In the genomic region with DNA sequence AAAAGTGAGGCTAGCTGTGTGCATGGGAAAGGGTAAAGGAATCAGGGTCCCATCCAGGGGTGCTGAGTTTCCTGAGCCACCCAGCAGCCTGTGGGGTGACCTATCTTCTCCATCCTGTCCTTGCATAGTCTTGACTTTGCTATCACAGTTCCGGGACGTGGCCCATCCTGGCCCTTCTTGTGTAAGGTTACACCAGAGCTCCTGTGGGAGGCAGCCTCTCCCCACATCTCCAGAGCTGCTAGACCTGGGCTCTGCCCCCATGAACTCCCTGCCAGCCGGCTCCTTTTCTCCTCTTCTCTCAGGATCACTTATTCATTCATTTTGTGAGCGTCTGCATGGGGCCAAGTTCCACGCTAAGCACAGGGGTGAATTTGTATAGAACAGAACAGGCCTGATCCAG, we compare ENCODE assay signal across 9 cellular contexts.
DNase-seq lines count a peak whose midpoint lies in the region; ATAC-seq and TF ChIP-seq lines count a peak whose summit lies in the region.
"Had no signal": no experiment of that assay in that cellular context is flagged by ENCODE, and none has a peak within 500 bp of the region (broad histone marks: within the 10 kb centered on the region; RNA-seq: fewer than 3 reads in every experiment).

No MANE protein-coding gene starts in this region.

- TF ChIP-seq POLR2A in tibial nerve (IDR thresholded peaks at IDR 0.05) = no peak

- no peak overlapping the region for H3K4me3 Mint-ChIP-seq in CD8-positive, alpha-beta T cell

- no peak overlapping the region for H3K27ac ChIP-seq in HEK293 (ENCODE audit: extremely low read depth, low read depth, low read length)
- H3K27ac ChIP-seq in CD8-positive, alpha-beta T cell (ENCODE audit: low read depth, low read length) = no peak overlapping the region
- no peak overlapping the region for H3K27ac ChIP-seq in tibial nerve

- H3K9me3 ChIP-seq in HEK293 (ENCODE audit: control insufficient read depth, insufficient read depth, low read depth, low read length) (no peaks in the 10 kb centered on the region), tibial nerve (no peaks in the 10 kb centered on the region)
- H3K9me3 ChIP-seq in CD8-positive, alpha-beta T cell (ENCODE audit: low read length) = no peaks in the 10 kb centered on the region

- ATAC-seq in left colon = peak; percentile 44
- ATAC-seq in CD8-positive, alpha-beta T cell = no peak
- ATAC-seq in HG03521 (IDR thresholded peaks at IDR 0.05; ENCODE audit: unreplicated experiment) = no peak

- POLR2A ChIA-PET in HEK293 (lab: Yijun Ruan, JAX) = interaction anchor here (0.9 kb wide), 1 partner anchor 10 kb away, joined by 3 read pairs; no protein-coding TSS in a partner anchor
- POLR2A ChIA-PET in CD8-positive, alpha-beta T cell (lab: Charles Lee) = no interaction called here

- H3K36me3 ChIP-seq in HEK293 (ENCODE audit: control insufficient read depth in 2 of 2, insufficient read depth in 1 of 2, low read length in 2 of 2) (no peaks in the 10 kb centered on the region), tibial nerve (no peaks in the 10 kb centered on the region)
- no peaks in the 10 kb centered on the region for H3K36me3 ChIP-seq in CD8-positive, alpha-beta T cell (ENCODE audit: insufficient read depth, low read length)

- H3K27me3 Mint-ChIP-seq in CD8-positive, alpha-beta T cell (ENCODE audit: low read depth) = peaks cover 51% of the 10 kb centered on the region

- peak; percentile 78 for DNase-seq in AG20443 (ENCODE audit: low spot score)
- DNase-seq in amniotic stem cell (lab: John Stamatoyannopoulos, UW) = peak; percentile 6
- DNase-seq in left colon = peak in 1 of 2 donors; percentile 25
- DNase-seq in CD8-positive, alpha-beta T cell = no peak
- no peak for DNase-seq in tibial nerve (ENCODE audit: low spot score in 2 of 2)
- no peak for DNase-seq in stimulated activated naive CD4-positive, alpha-beta T cell (lab: John Stamatoyannopoulos, UW)
- DNase-seq: NCI-H2107 had no signal

- no peaks in the 10 kb centered on the region for H3K9me3 Mint-ChIP-seq in CD8-positive, alpha-beta T cell

- H3K4me1 ChIP-seq in HEK293 (ENCODE audit: control insufficient read depth, insufficient read depth, low read length) (peaks cover 16% of the 10 kb centered on the region), tibial nerve (no peaks in the 10 kb centered on the region)
- peaks cover 9% of the 10 kb centered on the region for H3K4me1 ChIP-seq in CD8-positive, alpha-beta T cell (ENCODE audit: insufficient read depth, low read length)

- H3K27ac Mint-ChIP-seq in CD8-positive, alpha-beta T cell = no peak overlapping the region

- no peaks in the 10 kb centered on the region for H3K36me3 Mint-ChIP-seq in CD8-positive, alpha-beta T cell

- TF ChIP-seq EP300 in tibial nerve (IDR thresholded peaks at IDR 0.05) = no peak

- 59 to 62% methylated on average over 5 of the region's 5 CpGs for WGBS in tibial nerve, 2 donors

- CTCF ChIA-PET in HEK293 (lab: Yijun Ruan, JAX) = interaction anchor here (0.5 to 2.7 kb wide), 7 partner anchors 10 to 438 kb away, joined by 3 to 12 read pairs (median 4); no protein-coding TSS in a partner anchor
- CTCF ChIA-PET in CD8-positive, alpha-beta T cell (lab: Charles Lee) = no interaction called here

- peaks cover 11% of the 10 kb centered on the region for H3K4me1 Mint-ChIP-seq in CD8-positive, alpha-beta T cell (ENCODE audit: low read depth)

- H3K27me3 ChIP-seq in CD8-positive, alpha-beta T cell (ENCODE audit: insufficient read depth, low read length) = no peaks in the 10 kb centered on the region
- no peaks in the 10 kb centered on the region for H3K27me3 ChIP-seq in tibial nerve

- intact Hi-C loops in left colon (cut with DNase I, micrococcal nuclease) = no loop called here
- intact Hi-C loops in CD8-positive, alpha-beta T cell (cut with DNase I, micrococcal nuclease) = no loop called here

- no peak overlapping the region for H3K4me3 ChIP-seq in HEK293 (ENCODE audit: low read depth, low read length)
- no peak overlapping the region for H3K4me3 ChIP-seq in CD8-positive, alpha-beta T cell (ENCODE audit: low read depth, low read length)
- no peak overlapping the region for H3K4me3 ChIP-seq in tibial nerve

- TF ChIP-seq CTCF in HEK293 (tag by site-specific recombination; IDR thresholded peaks at IDR 0.05) (0 out of 2 replicates have a peak, but pooled peaks have one; percentile 24), tibial nerve (IDR thresholded peaks at IDR 0.05) (no peak)
- no peak for TF ChIP-seq CTCF in CD8-positive, alpha-beta T cell (IDR thresholded peaks at IDR 0.05)

TF ChIP-seq in HEK293, 187 proteins besides CTCF, POLR2A, EP300 and RAD21:
- TF ChIP-seq ZNF132 (tag by site-specific recombination; IDR thresholded peaks at IDR 0.05; ENCODE audit: borderline replicate concordance) (no peak), ZXDB (tag by site-specific recombination; IDR thresholded peaks at IDR 0.05) (no peak), ZNF654 (tag by site-specific recombination; IDR thresholded peaks at IDR 0.05; ENCODE audit: low read depth) (peak; percentile 61)

Comparison
In these comparisons a context has a peak if more than half of its experiments do, and no peak if none do; other contexts are left out.
1. DNase-seq: peak in AG20443 (single experiment) and amniotic stem cell (single experiment); none in CD8-positive, alpha-beta T cell (0 of 7), tibial nerve (0 of 2) and stimulated activated naive CD4-positive, alpha-beta T cell (0 of 6).